ENCODE assay signal across 1 cellular context in genomic region chr16:53052519-53053501, GRCh38.
TF ChIP-seq lines count a peak whose summit lies in the region.

CHD9NB (minus strand) TSS chr16:53052897; CDS start chr16:53044158, 8,739 bp downstream.

TF ChIP-seq in K562, 482 proteins besides CTCF, POLR2A, EP300 and RAD21 (continued from another document and continues in another):
- TF ChIP-seq HBP1 (CRISPR knock-in tag; IDR thresholded peaks at IDR 0.05) (peak; percentile 52; the same call in 1 of the 2 replicates), KHSRP (IDR thresholded peaks at IDR 0.05) (no peak), ETS2 (tag; IDR thresholded peaks at IDR 0.05; ENCODE audit: borderline replicate concordance, poor library complexity, severe bottlenecking) (no peak), CBFB (CRISPR knock-in tag; IDR thresholded peaks at IDR 0.05) (no peak), HES1 (IDR thresholded peaks at IDR 0.05; ENCODE audit: low read depth) (no peak), ZC3H8 (IDR thresholded peaks at IDR 0.05) (0 out of 2 replicates have a peak, but pooled peaks have one; percentile 51), DNMT1 (IDR thresholded peaks at IDR 0.05) (no peak), MBD1 (CRISPR knock-in tag; IDR thresholded peaks at IDR 0.05) (no peak), MCM7 (IDR thresholded peaks at IDR 0.05) (no peak), ZNF253 (CRISPR knock-in tag; conservative IDR thresholded peaks at IDR 0.05) (no peak), TAL1 (IDR thresholded peaks at IDR 0.05) (no peak), SOX6 (IDR thresholded peaks at IDR 0.05) (no peak), MECOM (CRISPR knock-in tag; IDR thresholded peaks at IDR 0.05) (no peak), ARHGAP35 (IDR thresholded peaks at IDR 0.05; ENCODE audit: partially characterized antibody) (peak; percentile 33), ZNF655 (CRISPR knock-in tag; IDR thresholded peaks at IDR 0.05) (no peak), ZNF174 (CRISPR knock-in tag; IDR thresholded peaks at IDR 0.05) (no peak), ARID3A (IDR thresholded peaks at IDR 0.05; ENCODE audit: borderline replicate concordance, low read depth, low read length) (no peak), KDM4B (IDR thresholded peaks at IDR 0.05; ENCODE audit: borderline replicate concordance in 2 of 2, low read depth in 1 of 2) (no peak), KLF10 (CRISPR knock-in tag; IDR thresholded peaks at IDR 0.05) (no peak), PHF21A (IDR thresholded peaks at IDR 0.05; ENCODE audit: borderline replicate concordance, low read depth) (no peak), ZNF121 (CRISPR knock-in tag; conservative IDR thresholded peaks at IDR 0.05) (no peak), ARNT (IDR thresholded peaks at IDR 0.05) (peak in 1 of 2 experiments; percentile 59; a peak in 1 of 4 replicates), MEF2A (IDR thresholded peaks at IDR 0.05; ENCODE audit: control insufficient read depth, low read depth, low read length) (no peak), POLR2B (IDR thresholded peaks at IDR 0.05; ENCODE audit: low read depth, partially characterized antibody) (peak; percentile 18), ZKSCAN8 (CRISPR knock-in tag; IDR thresholded peaks at IDR 0.05) (no peak), CREB3 (tag; conservative IDR thresholded peaks at IDR 0.05; ENCODE audit: low read depth) (no peak), XRCC5 (IDR thresholded peaks at IDR 0.05; ENCODE audit: low read depth, low read length) (no peak), SMAD4 (CRISPR knock-in tag; conservative IDR thresholded peaks at IDR 0.05) (no peak), SLC30A9 (CRISPR knock-in tag; IDR thresholded peaks at IDR 0.05) (no peak), ZNF224 (CRISPR knock-in tag; IDR thresholded peaks at IDR 0.05) (no peak), MTF1 (CRISPR knock-in tag; IDR thresholded peaks at IDR 0.05; ENCODE audit: borderline replicate concordance) (no peak), BCOR (IDR thresholded peaks at IDR 0.05) (peak; percentile 55), TFE3 (CRISPR knock-in tag; IDR thresholded peaks at IDR 0.05) (no peak), SMARCE1 (IDR thresholded peaks at IDR 0.05) (no peak), RBM22 (IDR thresholded peaks at IDR 0.05; ENCODE audit: low read depth, low read length, poor library complexity, severe bottlenecking) (no peak), EP400 (IDR thresholded peaks at IDR 0.05) (peak; percentile 33; the same call in 1 of the 2 replicates), ZNF436 (CRISPR knock-in tag; IDR thresholded peaks at IDR 0.05) (no peak), NRF1 (conservative IDR thresholded peaks at IDR 0.05 in 1 of 2, IDR thresholded peaks at IDR 0.05 in 1 of 2) (no peak), PYGO2 (tag; IDR thresholded peaks at IDR 0.05) (no peak), ETV1 (tag; conservative IDR thresholded peaks at IDR 0.05; ENCODE audit: low read depth) (no peak), GABPB2 (CRISPR knock-in tag; conservative IDR thresholded peaks at IDR 0.05) (no peak), RBM34 (IDR thresholded peaks at IDR 0.05; ENCODE audit: borderline replicate concordance, insufficient read depth, low read length) (no peak), MTA3 (IDR thresholded peaks at IDR 0.05; ENCODE audit: borderline replicate concordance) (no peak), THRAP3 (IDR thresholded peaks at IDR 0.05; ENCODE audit: borderline replicate concordance) (peak; percentile 60; the same call in 1 of the 2 replicates), CCAR2 (IDR thresholded peaks at IDR 0.05; ENCODE audit: low read depth, low read length) (no peak), POLR2H (tag; IDR thresholded peaks at IDR 0.05; ENCODE audit: low read depth) (no peak), SREBF2 (CRISPR knock-in tag; IDR thresholded peaks at IDR 0.05) (no peak), ATF4 (CRISPR knock-in tag; IDR thresholded peaks at IDR 0.05) (no peak), ZNF592 (IDR thresholded peaks at IDR 0.05) (no peak), ZNF408 (CRISPR knock-in tag; IDR thresholded peaks at IDR 0.05; ENCODE audit: low read depth) (no peak), FOXK2 (conservative IDR thresholded peaks at IDR 0.05 in 1 of 2, IDR thresholded peaks at IDR 0.05 in 1 of 2; ENCODE audit: low read depth in 2 of 2) (0 out of 4 replicates have a peak, but pooled peaks of 1 of the 2 experiments have one; percentile 21), SAFB (IDR thresholded peaks at IDR 0.05; ENCODE audit: borderline replicate concordance, low read depth, low read length) (no peak), CBFA2T3 (IDR thresholded peaks at IDR 0.05) (no peak), ZNF507 (tag; conservative IDR thresholded peaks at IDR 0.05) (no peak), MYC (IDR thresholded peaks at IDR 0.05; ENCODE audit: low read depth, low read length) (no peak), MYC (CRISPR knock-in tag; IDR thresholded peaks at IDR 0.05; ENCODE audit: borderline replicate concordance, low read depth) (no peak), SMARCA4 (IDR thresholded peaks at IDR 0.05) (0 out of 2 replicates have a peak, but pooled peaks have one; percentile 22), ZNF277 (CRISPR knock-in tag; IDR thresholded peaks at IDR 0.05; ENCODE audit: borderline replicate concordance) (no peak), SETDB1 (IDR thresholded peaks at IDR 0.05; ENCODE audit: low read length) (no peak), CAMTA2 (CRISPR knock-in tag; conservative IDR thresholded peaks at IDR 0.05) (no peak)
